In genomic region chr1:10674700-10675598, GRCh38 we compare ENCODE assay signal across 12 cellular contexts.
A peak's percentile ranks its signal among the peaks of the same experiment; 100 is the strongest.
DNase-seq lines count a peak whose midpoint lies in the region; ATAC-seq and TF ChIP-seq lines count a peak whose summit lies in the region.
"Had no signal": no experiment of that assay in that cellular context is flagged by ENCODE, and none has a peak within 500 bp of the region (broad histone marks: within the 10 kb centered on the region; RNA-seq: fewer than 3 reads in every experiment).

No MANE protein-coding gene starts in this region.

- H2AK5ac ChIP-seq in mesendoderm (ENCODE audit: low read length), result no peak overlapping the region

- peak overlapping the region; percentile 43 to 65 for H3K27ac ChIP-seq in ascending aorta
- no peak overlapping the region for H3K27ac ChIP-seq in mesendoderm (ENCODE audit: low read depth, low read length)
- peak overlapping the region; percentile 62 to 78 for H3K27ac ChIP-seq in tibial artery
- H3K27ac ChIP-seq: SJSA1 had no signal

- no peak for ATAC-seq in HG03565 (IDR thresholded peaks at IDR 0.05; ENCODE audit: unreplicated experiment)

- H3K4me3 ChIP-seq in ascending aorta, result peak overlapping the region in 1 of 2 donors; percentile 4
- H3K4me3 ChIP-seq in mesendoderm (ENCODE audit: low read length), result no peak overlapping the region
- no peak overlapping the region for H3K4me3 ChIP-seq in tibial artery
- H3K4me3 ChIP-seq: SJSA1 had no signal

- H3K4me1 ChIP-seq in ascending aorta (peaks cover 0 to 45% of the 10 kb centered on the region in 2 donors), mesendoderm (ENCODE audit: control insufficient read depth, low read depth, low read length) (peaks cover 4% of the 10 kb centered on the region), tibial artery (peaks cover 0 to 77% (median 53%) of the 10 kb centered on the region in 4 donors)
- H3K4me1 ChIP-seq: SJSA1 had no signal

- H2BK5ac ChIP-seq in mesendoderm (ENCODE audit: low read length), result no peak overlapping the region

- peak; percentile 18 for DNase-seq in NCI-H526 treated with DMSO at 0.1 percent for 48 hours (lab: John Stamatoyannopoulos, UW)
- no peak for DNase-seq in NCI-H526 (lab: John Stamatoyannopoulos, UW)
- no peak for DNase-seq in ascending aorta (ENCODE audit: low spot score in 2 of 2)
- no peak for DNase-seq in mesendoderm
- DNase-seq in tibial artery, result no peak
- DNase-seq in mucosa of gallbladder (ENCODE audit: low spot score), result no peak
- DNase-seq in cortex of kidney (lab: John Stamatoyannopoulos, UW), result no peak
- DNase-seq: Calu3, HFFc6, MV-4-11 had no signal

- H3K4me2 ChIP-seq in mesendoderm (ENCODE audit: low read length), result no peak overlapping the region

- no peak overlapping the region for H2BK120ac ChIP-seq in mesendoderm (ENCODE audit: low read depth, low read length)

- no peaks in the 10 kb centered on the region for H3K79me2 ChIP-seq in mesendoderm (ENCODE audit: control insufficient read depth, insufficient read depth, low read length)

- intact Hi-C loops in ascending aorta (cut with DNase I) (loop anchor here (5.0 kb wide), 1 partner anchor 122 kb away; the partner anchor contains the start of gene CASZ1), tibial artery (cut with DNase I; ENCODE audit: low total_unique reads) (no loop called here)

- no CpG with 5 or more reads among the region's 27 CpGs for WGBS in mesendoderm (ENCODE audit: extremely low coverage, insufficient coverage, low lambda C conversion rate)

- H3K9me3 ChIP-seq in ascending aorta (no peaks in the 10 kb centered on the region), tibial artery (no peaks in the 10 kb centered on the region)
- H3K9me3 ChIP-seq: SJSA1 had no signal

- H3K23ac ChIP-seq in mesendoderm (ENCODE audit: low read length), result no peak overlapping the region

- no peaks in the 10 kb centered on the region for H3K79me1 ChIP-seq in mesendoderm (ENCODE audit: low read length)

- no peak overlapping the region for H3K4ac ChIP-seq in mesendoderm (ENCODE audit: low read depth, low read length)

- peak overlapping the region; percentile 17 for H3K56ac ChIP-seq in mesendoderm (ENCODE audit: low read length)

- no peak for TF ChIP-seq CTCF in ascending aorta (IDR thresholded peaks at IDR 0.05)
- no peak for TF ChIP-seq CTCF in tibial artery (IDR thresholded peaks at IDR 0.05)

- no peak overlapping the region for H3K18ac ChIP-seq in mesendoderm (ENCODE audit: low read length)

- no peak overlapping the region for H4K5ac ChIP-seq in mesendoderm (ENCODE audit: low read length)

- H3K9ac ChIP-seq in mesendoderm (ENCODE audit: low read length), result no peak overlapping the region

- H4K8ac ChIP-seq in mesendoderm (ENCODE audit: low read depth, low read length), result no peak overlapping the region

- H2BK15ac ChIP-seq in mesendoderm (replicated peaks; ENCODE audit: low read depth), result no peak overlapping the region

- H3K36me3 ChIP-seq in ascending aorta, result no peaks in the 10 kb centered on the region
- H3K36me3 ChIP-seq in mesendoderm (ENCODE audit: control insufficient read depth, insufficient read depth, low read length), result no peaks in the 10 kb centered on the region
- H3K36me3 ChIP-seq in tibial artery, result no peaks in the 10 kb centered on the region
- H3K36me3 ChIP-seq: SJSA1 had no signal

- no peaks in the 10 kb centered on the region for H3K27me3 ChIP-seq in ascending aorta
- H3K27me3 ChIP-seq in mesendoderm (ENCODE audit: insufficient read depth, low read length, poor library complexity), result no peaks in the 10 kb centered on the region
- H3K27me3 ChIP-seq in tibial artery, result no peaks in the 10 kb centered on the region
